Comparison of ENCODE assay signal across 1 cellular context in the genomic region with DNA sequence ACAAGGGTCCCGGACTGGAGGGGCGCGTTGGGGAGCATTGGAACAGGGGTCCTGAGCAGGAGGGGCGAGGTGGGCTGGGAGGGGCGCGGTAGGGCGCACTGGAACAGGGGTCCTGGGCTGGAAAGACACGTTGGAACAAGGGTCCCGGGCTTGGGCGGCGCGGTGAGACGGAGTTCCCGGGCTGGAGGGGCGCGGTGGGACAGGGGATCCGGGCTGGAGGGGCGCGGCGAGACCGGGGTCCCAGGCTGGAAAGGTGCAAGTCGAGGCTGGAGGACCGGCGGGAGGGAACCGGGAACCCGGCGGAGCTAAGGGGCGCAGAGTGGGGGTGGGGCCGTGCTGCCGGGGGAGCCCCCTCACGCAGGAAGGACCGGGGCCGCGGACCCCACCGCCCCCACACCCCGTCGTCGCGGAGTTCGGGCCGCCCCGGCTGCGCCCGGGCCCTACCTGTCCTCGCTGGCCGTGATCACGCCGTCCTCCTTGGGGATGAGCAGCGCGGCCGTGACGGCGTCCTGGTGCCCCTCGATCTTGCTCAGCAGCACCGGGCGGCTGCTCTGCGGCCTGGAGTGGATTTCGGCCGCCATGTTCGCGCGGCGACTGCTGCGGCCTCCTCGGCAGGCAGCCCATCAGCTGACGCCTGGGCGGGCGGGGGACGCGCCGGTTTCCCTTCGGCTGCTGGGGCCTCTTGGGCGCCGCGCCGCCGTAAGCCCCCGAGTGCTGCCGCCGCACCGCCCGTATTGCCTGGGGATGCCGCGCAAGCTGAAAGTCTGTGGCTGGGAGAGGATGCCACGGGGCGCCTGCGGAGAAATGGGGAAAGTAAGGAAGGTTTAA.
TF ChIP-seq lines count a peak whose summit lies in the region.

A gene with protein sequence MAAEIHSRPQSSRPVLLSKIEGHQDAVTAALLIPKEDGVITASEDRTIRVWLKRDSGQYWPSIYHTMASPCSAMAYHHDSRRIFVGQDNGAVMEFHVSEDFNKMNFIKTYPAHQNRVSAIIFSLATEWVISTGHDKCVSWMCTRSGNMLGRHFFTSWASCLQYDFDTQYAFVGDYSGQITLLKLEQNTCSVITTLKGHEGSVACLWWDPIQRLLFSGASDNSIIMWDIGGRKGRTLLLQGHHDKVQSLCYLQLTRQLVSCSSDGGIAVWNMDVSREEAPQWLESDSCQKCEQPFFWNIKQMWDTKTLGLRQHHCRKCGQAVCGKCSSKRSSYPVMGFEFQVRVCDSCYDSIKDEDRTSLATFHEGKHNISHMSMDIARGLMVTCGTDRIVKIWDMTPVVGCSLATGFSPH (minus strand): TSS at position 632 of the 828 bp plus-strand sequence. CDS start 51 bp downstream, at position 581.

TF ChIP-seq in K562, 482 proteins besides CTCF, POLR2A, EP300 and RAD21 (continued from another document):
- TF ChIP-seq TEAD1 (CRISPR knock-in tag; IDR thresholded peaks at IDR 0.05) = 0 out of 4 replicates have a peak, but pooled peaks of 1 of the 2 experiments have one; percentile 23
- TF ChIP-seq STAT5A (IDR thresholded peaks at IDR 0.05; ENCODE audit: borderline replicate concordance, low read length) = peak; percentile 9; the same call in 1 of the 2 replicates
- no peak for TF ChIP-seq ZNF134 (CRISPR knock-in tag; conservative IDR thresholded peaks at IDR 0.05)
- TF ChIP-seq HDAC6 (IDR thresholded peaks at IDR 0.05; ENCODE audit: low read depth, low read length) = no peak
